ENCODE assay signal across 20 cellular contexts in the genomic region with DNA sequence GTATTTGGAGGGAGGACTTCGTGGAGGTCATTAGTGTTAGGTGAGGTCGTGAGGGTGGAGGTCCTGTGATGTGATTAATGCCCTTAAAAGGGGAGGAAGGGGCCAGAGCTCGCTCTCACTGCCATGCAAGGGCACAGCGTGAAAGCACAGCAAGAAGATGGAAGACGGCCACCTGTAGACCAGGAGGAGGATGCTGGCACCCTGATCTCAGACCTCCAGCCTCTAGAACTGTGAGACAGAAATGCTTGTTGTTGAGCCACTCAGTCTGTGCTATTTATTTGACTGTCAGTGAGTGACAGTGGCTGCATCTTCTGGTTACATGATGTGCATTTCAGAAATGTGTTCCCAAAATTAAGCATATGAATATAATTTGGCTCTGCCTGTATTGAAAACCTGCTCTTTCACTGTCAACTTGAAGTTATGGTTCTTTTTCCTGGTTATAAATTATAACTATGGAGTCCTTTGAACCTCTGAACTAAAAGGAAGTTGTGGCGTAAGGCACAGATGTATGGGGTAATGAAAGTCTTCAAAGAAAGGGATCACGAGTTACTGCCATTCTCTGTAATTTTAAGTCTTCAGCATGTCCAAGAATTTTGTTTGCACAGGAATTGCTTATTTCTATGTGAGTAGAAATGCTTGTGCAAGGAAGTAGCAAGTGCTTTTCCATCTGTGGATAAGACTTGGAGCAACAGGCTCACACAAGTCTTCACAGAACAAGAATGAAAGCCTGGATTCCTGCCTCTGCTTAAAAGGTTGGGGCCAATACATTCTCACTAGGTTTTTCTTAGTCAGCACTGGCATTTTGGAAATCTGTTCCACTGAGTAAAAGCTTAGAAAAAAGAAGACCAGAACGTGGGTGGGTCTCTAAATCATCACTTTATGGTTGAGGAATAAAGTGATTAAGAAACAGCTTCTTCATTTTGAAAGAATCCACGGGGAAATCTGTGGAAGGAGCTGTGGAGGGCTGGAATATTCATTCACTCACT. TPM values are rescaled to one million over a fixed set of nuclear protein-coding genes. Genes with fewer than 3 reads are reported as not detected.
DNase-seq lines count a peak whose midpoint lies in the region; ATAC-seq and TF ChIP-seq lines count a peak whose summit lies in the region.
"Had no signal": no experiment of that assay in that cellular context is flagged by ENCODE, and none has a peak within 500 bp of the region (broad histone marks: within the 10 kb centered on the region; RNA-seq: fewer than 3 reads in every experiment).

No MANE protein-coding gene starts in this region.

- WGBS in transverse colon (ENCODE audit: low coverage in 1 of 2), 2 donors, result 38 to 41% methylated on average over 5 to 9 of the region's 9 CpGs

- peaks cover 0 to 24% (median 11%) of the 10 kb centered on the region in 4 donors for H3K4me1 ChIP-seq in transverse colon

- peak; percentile 2 for DNase-seq in activated CD8-positive, alpha-beta memory T cell treated with anti-CD3 and anti-CD28 coated beads, Interleukin-2, amount 50 U/mL, for 48 hours
- DNase-seq in activated CD8-positive, alpha-beta memory T cell treated with anti-CD3 and anti-CD28 coated beads for 24 hours, result no peak
- DNase-seq in SKM-1 treated with dmso at 0.1 percent for 144 hours (lab: John Stamatoyannopoulos, UW; ENCODE audit: unreplicated experiment), result peak; percentile 46
- DNase-seq in islet precursor cell, result peak; percentile 16
- DNase-seq in transverse colon, result no peak
- DNase-seq in activated CD4-positive, alpha-beta T cell treated with anti-CD3 and anti-CD28 coated beads for 1 hour, result no peak
- DNase-seq in HK-2 (ENCODE audit: unreplicated experiment), result no peak
- DNase-seq: activated CD4-positive, alpha-beta memory T cell treated with anti-CD3 and anti-CD28 coated beads, Interleukin-2, amount 10 ng/mL, durations not matched to agents 7 days and 5 days; activated gamma-delta T cell treated with Interleukin-2 at 50 U/mL for 16 hours; COR-L47; GF-D8; GOT3; head of caudate nucleus; kidney glomerular epithelial cell; NCI-H2029 treated with DMSO at 0.1 percent for 48 hours; SHP77; stimulated activated naive CD8-positive, alpha-beta T cell treated with anti-CD3 and anti-CD28 coated beads, Interleukin-15, Interleukin-2, amounts not matched to agents 100 U/mL and 50 U/mL, for 24 hours had no signal

- ATAC-seq in GM21619 (IDR thresholded peaks at IDR 0.05; ENCODE audit: unreplicated experiment), result no peak
- ATAC-seq: sciatic nerve; stimulated activated naive CD8-positive, alpha-beta T cell treated with anti-CD3 and anti-CD28 coated beads, Interleukin-15, Interleukin-2, amounts not matched to agents 100 U/mL and 50 U/mL, for 24 hours had no signal

- H3K27ac ChIP-seq in transverse colon, result peak overlapping the region; percentile 60 to 79 (median 64)

- peaks cover 24% of the 10 kb centered on the region for H3K27me3 ChIP-seq in transverse colon

- no peaks in the 10 kb centered on the region for H3K9me3 ChIP-seq in transverse colon

- TF ChIP-seq POLR2A in transverse colon (IDR thresholded peaks at IDR 0.05), result no peak

- TF ChIP-seq CTCF in transverse colon (IDR thresholded peaks at IDR 0.05), result no peak

- intact Hi-C loops in transverse colon (cut with DNase I; ENCODE audit: low total_unique reads), result no loop called here

- no peak overlapping the region for H3K4me3 ChIP-seq in transverse colon

- in situ Hi-C loops in transverse colon (cut with MboI; ENCODE audit: low pct_ligation_motif_present in 1 of 4, low pct_unique_long_range_greater_than_20kb in 1 of 4, low sequenced_read_pairs in 3 of 4), result no loop called here

- TF ChIP-seq EP300 in transverse colon (IDR thresholded peaks at IDR 0.05; ENCODE audit: low read depth), result no peak

- H3K36me3 ChIP-seq in transverse colon, result no peaks in the 10 kb centered on the region

RNA-seq across cellular contexts. Expression of a gene that starts 10.3 kb away (rescaled TPM):
- total RNA-seq in transverse colon, result 10 to 100 TPM in 3 of 4 donors, 1 to 10 TPM in 1; 1.2 to 64.5 (median 38.8) TPM
- total RNA-seq: LHCN-M2 had no signal

Comparison
In these comparisons a context has a peak if more than half of its experiments do, and no peak if none do; other contexts are left out.
1. DNase-seq: peak in activated CD8-positive, alpha-beta memory T cell treated with anti-CD3 and anti-CD28 coated beads, Interleukin-2, amount 50 U/mL, for 48 hours (single experiment), SKM-1 treated with dmso at 0.1 percent for 144 hours (single experiment) and islet precursor cell (single experiment); none in activated CD8-positive, alpha-beta memory T cell treated with anti-CD3 and anti-CD28 coated beads for 24 hours (single experiment), transverse colon (single experiment), activated CD4-positive, alpha-beta T cell treated with anti-CD3 and anti-CD28 coated beads for 1 hour (single experiment) and HK-2 (single experiment).